ENCODE assay signal across 6 cellular contexts in the genomic region with DNA sequence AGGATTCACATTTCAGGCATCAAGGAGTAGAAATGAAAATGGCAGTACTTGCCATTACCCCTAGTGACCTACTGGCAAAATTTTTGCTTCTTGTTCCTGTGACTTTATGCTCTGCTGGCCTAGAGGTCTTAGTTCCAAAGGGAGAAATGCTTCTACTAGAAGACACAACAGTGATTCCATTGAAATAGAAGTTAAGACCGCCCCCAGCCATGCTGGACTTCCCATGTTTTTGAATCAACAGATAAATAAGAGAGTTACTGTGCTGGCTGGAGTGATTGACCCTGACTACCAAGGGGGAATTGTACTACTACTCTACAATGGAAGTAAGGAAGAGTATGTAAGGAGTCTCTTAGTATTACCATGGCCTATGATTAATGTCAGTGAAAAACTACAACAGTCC.
"Had no signal": no experiment of that assay in that cellular context is flagged by ENCODE, and none has a peak within 500 bp of the region (broad histone marks: within the 10 kb centered on the region; RNA-seq: fewer than 3 reads in every experiment).

No MANE protein-coding gene starts in this region.

- DNase-seq: GM23248, GOT3, H7, H9, HCEC 1CT, HFFc6 had no signal
